In genomic region chr1:91121366-91121765, GRCh38 we compare ENCODE assay signal across 1 cellular context.
TF ChIP-seq lines count a peak whose summit lies in the region.

No MANE protein-coding gene starts in this region.

TF ChIP-seq in HepG2, 621 proteins besides CTCF, POLR2A, EP300 and RAD21:
- TF ChIP-seq NR2C2 (CRISPR knock-in tag; IDR thresholded peaks at IDR 0.05; ENCODE audit: borderline replicate concordance) (peak; percentile 69; the same call in 1 of the 2 replicates), SALL1 (CRISPR knock-in tag; IDR thresholded peaks at IDR 0.05) (peak; percentile 39; the same call in 1 of the 2 replicates), SOX6 (IDR thresholded peaks at IDR 0.05) (no peak), SOX6 (CRISPR knock-in tag; IDR thresholded peaks at IDR 0.05) (0 out of 2 replicates have a peak, but pooled peaks have one; percentile 15), ZNF354B (CRISPR knock-in tag; IDR thresholded peaks at IDR 0.05) (no peak), CEBPB (IDR thresholded peaks at IDR 0.05; ENCODE audit: borderline replicate concordance, low read depth, low read length) (peak; percentile 57; the same call in 1 of the 2 replicates), NR2F1 (CRISPR knock-in tag; IDR thresholded peaks at IDR 0.05) (peak; percentile 52 to 64; a peak in 3 of 4 replicates), JUND (CRISPR knock-in tag; IDR thresholded peaks at IDR 0.05) (no peak), ZZZ3 (CRISPR knock-in tag; IDR thresholded peaks at IDR 0.05; ENCODE audit: borderline replicate concordance) (no peak), NR2F6 (IDR thresholded peaks at IDR 0.05) (peak; percentile 37), NR2F6 (CRISPR knock-in tag; IDR thresholded peaks at IDR 0.05) (0 out of 2 replicates have a peak, but pooled peaks have one; percentile 16), ZNF878 (CRISPR knock-in tag; IDR thresholded peaks at IDR 0.05) (no peak), ZNF136 (CRISPR knock-in tag; IDR thresholded peaks at IDR 0.05; ENCODE audit: low read depth) (no peak), ZNF205 (CRISPR knock-in tag; IDR thresholded peaks at IDR 0.05) (no peak), SOX13 (IDR thresholded peaks at IDR 0.05) (no peak), SOX13 (CRISPR knock-in tag; conservative IDR thresholded peaks at IDR 0.05 in 1 of 2, IDR thresholded peaks at IDR 0.05 in 1 of 2) (peak in 1 of 2 experiments; percentile 4; a peak in 1 of 4 replicates), RBM22 (optimal IDR thresholded peaks at IDR 0.05; ENCODE audit: low read length) (no peak), FOSL2 (CRISPR knock-in tag; IDR thresholded peaks at IDR 0.05) (peak; percentile 70), TARDBP (CRISPR knock-in tag; IDR thresholded peaks at IDR 0.05) (no peak), ZNF17 (CRISPR knock-in tag; IDR thresholded peaks at IDR 0.05) (no peak), ZNF543 (CRISPR knock-in tag; IDR thresholded peaks at IDR 0.05) (no peak), HNF4G (IDR thresholded peaks at IDR 0.05; ENCODE audit: borderline replicate concordance, low read depth, low read length) (peak; percentile 40; the same call in 1 of the 2 replicates), HNF4G (CRISPR knock-in tag; IDR thresholded peaks at IDR 0.05; ENCODE audit: borderline replicate concordance, low read depth) (no peak), MED13 (CRISPR knock-in tag; IDR thresholded peaks at IDR 0.05) (no peak), RNF219 (CRISPR knock-in tag; IDR thresholded peaks at IDR 0.05) (no peak), ZNF644 (CRISPR knock-in tag; IDR thresholded peaks at IDR 0.05; ENCODE audit: low read depth) (0 out of 2 replicates have a peak, but pooled peaks have one; percentile 51), NR2F2 (IDR thresholded peaks at IDR 0.05; ENCODE audit: borderline replicate concordance, low read depth) (0 out of 2 replicates have a peak, but pooled peaks have one; percentile 18), HNF4A (CRISPR knock-in tag; IDR thresholded peaks at IDR 0.05) (peak; percentile 62), NCOR1 (IDR thresholded peaks at IDR 0.05; ENCODE audit: borderline replicate concordance, low read length) (peak; percentile 21; the same call in 1 of the 2 replicates), CHCHD3 (CRISPR knock-in tag; IDR thresholded peaks at IDR 0.05) (no peak), ARID5B (CRISPR knock-in tag; IDR thresholded peaks at IDR 0.05) (0 out of 2 replicates have a peak, but pooled peaks have one; percentile 31), MEIS1 (CRISPR knock-in tag; IDR thresholded peaks at IDR 0.05; ENCODE audit: borderline replicate concordance) (no peak), SKI (IDR thresholded peaks at IDR 0.05; ENCODE audit: partially characterized antibody) (peak; percentile 33), RARA (CRISPR knock-in tag; IDR thresholded peaks at IDR 0.05) (peak; percentile 51; the same call in 1 of the 2 replicates)
